Comparison of ENCODE assay signal across 16 cellular contexts in the genomic region with DNA sequence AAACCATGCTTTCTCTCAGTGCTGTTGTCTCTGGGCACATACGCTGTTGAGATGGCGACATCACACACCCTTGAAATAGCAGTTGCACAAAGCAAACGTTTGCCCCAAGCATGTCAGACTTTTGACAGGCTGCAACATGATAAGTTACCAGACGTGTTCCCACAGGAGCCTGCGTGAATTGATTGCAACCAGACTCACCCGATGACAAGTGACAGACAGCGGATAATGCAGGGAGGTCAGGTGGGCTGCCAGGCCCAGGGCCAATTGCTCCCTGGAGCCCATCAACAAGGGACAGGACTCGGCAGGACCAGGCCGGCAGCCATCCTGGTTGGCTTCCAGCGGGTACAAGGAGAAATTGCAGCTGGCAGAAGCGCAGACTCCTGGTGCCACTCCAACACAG.
DNase-seq lines count a peak whose midpoint lies in the region; ATAC-seq and TF ChIP-seq lines count a peak whose summit lies in the region.
"Had no signal": no experiment of that assay in that cellular context is flagged by ENCODE, and none has a peak within 500 bp of the region (broad histone marks: within the 10 kb centered on the region; RNA-seq: fewer than 3 reads in every experiment).

No MANE protein-coding gene starts in this region.

- TF ChIP-seq POLR2A in vagina (IDR thresholded peaks at IDR 0.05) = no peak

- no peaks in the 10 kb centered on the region for H3K36me3 ChIP-seq in psoas muscle (ENCODE audit: insufficient read depth in 1 of 2, low read depth in 1 of 2)
- no peaks in the 10 kb centered on the region for H3K36me3 ChIP-seq in vagina
- H3K36me3 ChIP-seq: sigmoid colon had no signal

- DNase-seq in NCI-H128 (lab: John Stamatoyannopoulos, UW; ENCODE audit: unreplicated experiment) (peak; percentile 25), NCI-H510A treated with DMSO at 0.1 percent for 48 hours (lab: John Stamatoyannopoulos, UW) (peak; percentile 43), left cardiac atrium (peak; percentile 82), psoas muscle (peak; percentile 80 to 82), vagina (ENCODE audit: extremely low spot score in 2 of 2) (no peak), NCI-H187 treated with DMSO at 0.1 percent for 48 hours (lab: John Stamatoyannopoulos, UW) (no peak)
- no peak for DNase-seq in activated CD4-positive, alpha-beta T cell treated with anti-CD3 and anti-CD28 coated beads for 1 hour
- DNase-seq: activated CD4-positive, alpha-beta T cell treated with anti-CD3 and anti-CD28 coated beads for 4 hours; activated T-cell treated with anti-CD3 and anti-CD28 coated beads, Interleukin-2, amount 50 U/mL, for 1 hour; GDM1; naive B cell; sigmoid colon; T-helper 17 cell had no signal

- H3K4me1 ChIP-seq in psoas muscle (peaks cover 12% of the 10 kb centered on the region), vagina (peaks cover 18% of the 10 kb centered on the region)

- H3K27me3 ChIP-seq in psoas muscle (ENCODE audit: insufficient read depth in 3 of 3, low read length in 2 of 3) = no peaks in the 10 kb centered on the region
- H3K27me3 ChIP-seq in vagina = no peaks in the 10 kb centered on the region
- H3K27me3 ChIP-seq: sigmoid colon had no signal

- WGBS in psoas muscle, 3 donors = 31 to 45% (median 32%) methylated on average over 11 of the region's 11 CpGs

- H3K4me3 ChIP-seq in psoas muscle (no peak overlapping the region), vagina (no peak overlapping the region)
- H3K4me3 ChIP-seq: sigmoid colon had no signal

- intact Hi-C loops in left cardiac atrium (cut with DNase I) = no loop called here
- intact Hi-C loops in psoas muscle (cut with DNase I) = loop anchor here in 1 of 2 donors (5.0 to 10.0 kb wide), 2 partner anchors 158 to 306 kb away; no protein-coding TSS in a partner anchor
- intact Hi-C loops in vagina (cut with DNase I) = no loop called here

- no peaks in the 10 kb centered on the region for H3K9me3 ChIP-seq in psoas muscle
- no peaks in the 10 kb centered on the region for H3K9me3 ChIP-seq in vagina
- H3K9me3 ChIP-seq: sigmoid colon had no signal

- TF ChIP-seq CTCF in psoas muscle (IDR thresholded peaks at IDR 0.05) (no peak), vagina (IDR thresholded peaks at IDR 0.05) (no peak)

- peak; percentile 95 for ATAC-seq in left cardiac atrium
- ATAC-seq in psoas muscle = peak; percentile 96 to 98 (median 98)
- no peak for ATAC-seq in GM19397 (IDR thresholded peaks at IDR 0.05; ENCODE audit: unreplicated experiment)
- ATAC-seq: Panc1, T-helper 17 cell had no signal

- H3K27ac ChIP-seq in psoas muscle (peak overlapping the region; percentile 81), vagina (no peak overlapping the region)
- H3K27ac ChIP-seq: KMS-11 had no signal

Comparison
In these comparisons a context has a peak if more than half of its experiments do, and no peak if none do; other contexts are left out.
1. DNase-seq: peak in NCI-H128 (single experiment), NCI-H510A treated with DMSO at 0.1 percent for 48 hours (single experiment), left cardiac atrium (single experiment) and psoas muscle (2 of 2); none in activated CD4-positive, alpha-beta T cell treated with anti-CD3 and anti-CD28 coated beads for 1 hour (single experiment), vagina (0 of 2) and NCI-H187 treated with DMSO at 0.1 percent for 48 hours (single experiment).